ENCODE assay signal across 2 cellular contexts in genomic region chr7:155464183-155464582, GRCh38.
A peak's percentile ranks its signal among the peaks of the same experiment; 100 is the strongest.
TF ChIP-seq lines count a peak whose summit lies in the region.

No MANE protein-coding gene starts in this region.

TF ChIP-seq in HCT116, 20 proteins besides CTCF, POLR2A, EP300 and RAD21:
- no peak for TF ChIP-seq EZH2 (IDR thresholded peaks at IDR 0.05)
TF ChIP-seq in HCT116: peak in this region for 0.

TF ChIP-seq in H1, 55 proteins besides CTCF, POLR2A, EP300 and RAD21:
- peak; percentile 97; the same call in 1 of the 2 replicates for TF ChIP-seq CBX8 (IDR thresholded peaks at IDR 0.05; ENCODE audit: borderline replicate concordance, low read depth, low read length)
- no peak for TF ChIP-seq EGR1 (IDR thresholded peaks at IDR 0.05; ENCODE audit: borderline replicate concordance, low read depth, low read length)
TF ChIP-seq in H1: peak in this region for 1.
